ENCODE assay signal across 27 cellular contexts in genomic region chr2:121513597-121514333, GRCh38. TPM values are rescaled to one million over a fixed set of nuclear protein-coding genes. Genes with fewer than 3 reads are reported as not detected.
DNase-seq lines count a peak whose midpoint lies in the region; ATAC-seq, FAIRE-seq and TF ChIP-seq lines count a peak whose summit lies in the region.
"Had no signal": no experiment of that assay in that cellular context is flagged by ENCODE, and none has a peak within 500 bp of the region (broad histone marks: within the 10 kb centered on the region; RNA-seq: fewer than 3 reads in every experiment).

No MANE protein-coding gene starts in this region.

- no peak for DNase-seq in cardiac muscle cell (ENCODE audit: low read depth in 1 of 2, low spot score in 1 of 2)
- DNase-seq in Right ventricle myocardium superior: no peak
- no peak for DNase-seq in T-helper 2 cell treated with Interferon-gamma antibody and Interleukin-4, amounts not matched to agents 5 μg/mL and 100 μg/mL, for 36 hours (ENCODE audit: low spot score)
- DNase-seq in glutamatergic neuron: no peak
- no peak for DNase-seq in substantia nigra (lab: John Stamatoyannopoulos, UW)
- no peak for DNase-seq in GM12891 (ENCODE audit: insufficient read length, low spot score)
- DNase-seq: activated CD4-positive, CD25-positive, alpha-beta regulatory T cell treated with anti-CD3 and anti-CD28 coated beads, Interleukin-2, amount 50 U/mL, for 72 hours; CD4-positive, CD25-positive, alpha-beta regulatory T cell; GF-D8; heart left ventricle; left lung; NCI-H1092 treated with DMSO at 0.1 percent for 48 hours; NCI-H2081; NCI-H446 treated with DMSO at 0.1 percent for 48 hours; posterior cingulate gyrus; stimulated activated CD4-positive, alpha-beta T cell treated with anti-CD3 and anti-CD28 coated beads, Interleukin-1b, Interleukin-23, amount 100 ng/mL, for 48 hours; stimulated activated naive CD4-positive, alpha-beta T cell; upper lobe of left lung had no signal

- peak overlapping the region; percentile 64 for H3K27ac ChIP-seq in cardiac muscle cell
- peak overlapping the region; percentile 33 for H3K27ac ChIP-seq in substantia nigra (ENCODE audit: low read depth, low read length, poor library complexity, severe bottlenecking)
- H3K27ac ChIP-seq: coronary artery, heart left ventricle, left lung, upper lobe of left lung had no signal

- H3K36me3 ChIP-seq in cardiac muscle cell: no peaks in the 10 kb centered on the region

- ATAC-seq in Right ventricle myocardium superior (ENCODE audit: poor library complexity) (no peak), GM21786 (IDR thresholded peaks at IDR 0.05; ENCODE audit: unreplicated experiment) (no peak), GM21619 (IDR thresholded peaks at IDR 0.05; ENCODE audit: unreplicated experiment) (no peak)
- ATAC-seq: heart left ventricle, left lung had no signal

- H3K27me3 Mint-ChIP-seq in T-helper 2 cell treated with Interferon-gamma antibody and Interleukin-4, amounts not matched to agents 5 μg/mL and 100 μg/mL, for 36 hours (ENCODE audit: low read depth): no peaks in the 10 kb centered on the region
- H3K27me3 Mint-ChIP-seq in glutamatergic neuron (ENCODE audit: unreplicated experiment): peaks cover 4% of the 10 kb centered on the region
- H3K27me3 Mint-ChIP-seq: CD4-positive, CD25-positive, alpha-beta regulatory T cell; natural killer cell treated with Interleukin-12 subunit alpha and Interleukin-12 subunit beta and Interleukin-15 and Interleukin-18, amount 100 ng/mL, for 72 hours had no signal

- TF ChIP-seq CTCF in cardiac muscle cell (IDR thresholded peaks at IDR 0.05; ENCODE audit: low read depth, low read length): no peak
- TF ChIP-seq CTCF in glutamatergic neuron (IDR thresholded peaks at IDR 0.05; ENCODE audit: partially characterized antibody, unreplicated experiment): no peak

- H3K4me1 ChIP-seq in cardiac muscle cell (ENCODE audit: low read depth): peaks cover 18% of the 10 kb centered on the region
- H3K4me1 ChIP-seq: heart left ventricle, left lung, upper lobe of left lung had no signal

- peaks cover 3% of the 10 kb centered on the region for H3K4me1 Mint-ChIP-seq in T-helper 2 cell treated with Interferon-gamma antibody and Interleukin-4, amounts not matched to agents 5 μg/mL and 100 μg/mL, for 36 hours (ENCODE audit: low read depth)
- peaks cover 9% of the 10 kb centered on the region for H3K4me1 Mint-ChIP-seq in glutamatergic neuron (ENCODE audit: low read depth, unreplicated experiment)

- peaks cover 39% of the 10 kb centered on the region for H3K36me3 Mint-ChIP-seq in T-helper 2 cell treated with Interferon-gamma antibody and Interleukin-4, amounts not matched to agents 5 μg/mL and 100 μg/mL, for 36 hours (ENCODE audit: low read depth)
- H3K36me3 Mint-ChIP-seq in glutamatergic neuron (ENCODE audit: unreplicated experiment): no peaks in the 10 kb centered on the region

- no peaks in the 10 kb centered on the region for H3K27me3 ChIP-seq in cardiac muscle cell
- H3K27me3 ChIP-seq: heart left ventricle, left lung, upper lobe of left lung had no signal

- H3K4me3 ChIP-seq in cardiac muscle cell: no peak overlapping the region
- H3K4me3 ChIP-seq: coronary artery, heart left ventricle, left lung, upper lobe of left lung had no signal

- TF ChIP-seq POLR2A in GM12891 (IDR thresholded peaks at IDR 0.05; ENCODE audit: low read depth, low read length): no peak

- peak overlapping the region; percentile 33 for H3K27ac Mint-ChIP-seq in T-helper 2 cell treated with Interferon-gamma antibody and Interleukin-4, amounts not matched to agents 5 μg/mL and 100 μg/mL, for 36 hours
- H3K27ac Mint-ChIP-seq in glutamatergic neuron (ENCODE audit: unreplicated experiment): peak overlapping the region; percentile 19

- FAIRE-seq in GM12891 (lab: Jason Lieb, UNC): no peak
- FAIRE-seq: endothelial cell of umbilical vein, GM12892, H54 had no signal

- H3K9me3 Mint-ChIP-seq in T-helper 2 cell treated with Interferon-gamma antibody and Interleukin-4, amounts not matched to agents 5 μg/mL and 100 μg/mL, for 36 hours: peaks cover 2% of the 10 kb centered on the region
- peaks cover 8% of the 10 kb centered on the region for H3K9me3 Mint-ChIP-seq in glutamatergic neuron (ENCODE audit: unreplicated experiment)
- H3K9me3 Mint-ChIP-seq: natural killer cell treated with Interleukin-12 subunit alpha and Interleukin-12 subunit beta and Interleukin-15 and Interleukin-18, amount 100 ng/mL, for 72 hours had no signal

- intact Hi-C loops in Right ventricle myocardium superior (cut with DNase I): no loop called here

- H3K4me3 Mint-ChIP-seq in T-helper 2 cell treated with Interferon-gamma antibody and Interleukin-4, amounts not matched to agents 5 μg/mL and 100 μg/mL, for 36 hours: no peak overlapping the region
- H3K4me3 Mint-ChIP-seq in glutamatergic neuron (ENCODE audit: unreplicated experiment): no peak overlapping the region
- H3K4me3 Mint-ChIP-seq: CD4-positive, CD25-positive, alpha-beta regulatory T cell; natural killer cell treated with Interleukin-12 subunit alpha and Interleukin-12 subunit beta and Interleukin-15 and Interleukin-18, amount 100 ng/mL, for 72 hours had no signal

- H3K9me3 ChIP-seq in cardiac muscle cell (ENCODE audit: low read depth): no peaks in the 10 kb centered on the region
- H3K9me3 ChIP-seq: left lung, upper lobe of left lung had no signal

TF ChIP-seq in GM12891, 5 proteins besides CTCF, POLR2A, EP300 and RAD21:
- TF ChIP-seq POLR2AphosphoS5 (IDR thresholded peaks at IDR 0.05; ENCODE audit: low read depth, low read length) (no peak), SPI1 (IDR thresholded peaks at IDR 0.05; ENCODE audit: low read depth, low read length) (no peak), PAX5 (IDR thresholded peaks at IDR 0.05; ENCODE audit: insufficient read depth, low read length, severe bottlenecking) (no peak), TAF1 (IDR thresholded peaks at IDR 0.05; ENCODE audit: low read depth, low read length) (no peak), POU2F2 (IDR thresholded peaks at IDR 0.05; ENCODE audit: low read depth, low read length) (no peak)

RNA-seq across cellular contexts. Expression of gene RNU4ATAC, which starts 16.9 kb away (rescaled TPM):
- not detected in 2 replicates for total RNA-seq in cardiac muscle cell
- 4.4 and 11.3 TPM in 2 replicates for polyA plus RNA-seq in cardiac muscle cell
- 28.8 TPM for total RNA-seq in Right ventricle myocardium superior
- not detected for total RNA-seq in glutamatergic neuron (ENCODE audit: unreplicated experiment)
- not detected for polyA plus RNA-seq in GM12891 (2012; ENCODE audit: low read depth, missing spikeins)
- total RNA-seq: CD4-positive, CD25-positive, alpha-beta regulatory T cell; endothelial cell of umbilical vein; heart left ventricle; HT1080; left lung; LHCN-M2; natural killer cell treated with Interleukin-12 subunit alpha and Interleukin-12 subunit beta and Interleukin-15 and Interleukin-18, amount 100 ng/mL, for 72 hours; upper lobe of left lung had no signal
- polyA plus RNA-seq: CD4-positive, CD25-positive, alpha-beta regulatory T cell; endothelial cell of umbilical vein; heart left ventricle had no signal

Comparison
In these comparisons a context has a peak if more than half of its experiments do, and no peak if none do; other contexts are left out.
1. RNA of gene RNU4ATAC, which starts 16.9 kb away (total RNA-seq): 28.8 TPM in Right ventricle myocardium superior (single experiment); not detected in cardiac muscle cell and not detected in glutamatergic neuron (single experiment); every median in the first group is over 10 times any median in the second.